ENCODE assay signal across 8 cellular contexts in the genomic region with DNA sequence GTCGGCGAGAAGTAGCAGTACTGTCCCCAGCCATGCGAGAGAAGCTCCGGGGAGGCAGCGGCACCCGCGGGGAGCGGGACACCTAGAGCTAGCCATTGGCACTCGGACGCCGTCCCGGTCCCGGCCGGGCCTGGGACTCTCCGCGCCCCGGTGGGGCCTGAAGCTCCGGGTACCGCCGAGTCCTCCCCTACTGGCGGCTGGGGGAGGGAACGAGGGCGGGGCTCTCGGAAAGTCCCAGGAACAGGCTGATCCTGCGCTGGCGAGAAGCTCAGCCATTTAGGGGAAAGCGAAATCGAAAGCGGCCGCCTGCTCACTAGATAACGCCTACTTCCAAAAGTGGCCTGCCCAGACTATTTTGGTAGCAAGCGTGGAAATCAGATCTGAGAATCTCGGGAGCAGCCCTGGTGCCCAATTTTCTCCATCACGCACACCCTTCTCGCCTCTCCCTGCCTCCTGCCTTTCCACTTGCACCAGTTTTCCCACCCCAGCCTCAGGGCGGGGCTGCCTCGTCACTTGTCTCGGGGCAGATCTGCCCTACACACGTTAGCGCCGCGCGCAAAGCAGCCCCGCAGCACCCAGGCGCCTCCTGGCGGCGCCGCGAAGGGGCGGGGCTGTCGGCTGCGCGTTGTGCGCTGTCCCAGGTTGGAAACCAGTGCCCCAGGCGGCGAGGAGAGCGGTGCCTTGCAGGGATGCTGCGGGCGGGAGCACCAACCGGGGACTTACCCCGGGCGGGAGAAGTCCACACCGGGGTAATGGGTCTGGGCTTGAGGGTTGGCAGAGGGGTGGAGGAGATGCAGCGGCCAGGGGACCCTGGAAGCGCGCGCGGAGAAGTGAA. TPM values are rescaled to one million over a fixed set of nuclear protein-coding genes. Genes with fewer than 3 reads are reported as not detected.
DNase-seq lines count a peak whose midpoint lies in the region; ATAC-seq and TF ChIP-seq lines count a peak whose summit lies in the region.

PSMB9 (plus strand) TSS at position 652 of the 835 bp plus-strand sequence; CDS start at position 690, 38 bp downstream.
A gene with protein sequence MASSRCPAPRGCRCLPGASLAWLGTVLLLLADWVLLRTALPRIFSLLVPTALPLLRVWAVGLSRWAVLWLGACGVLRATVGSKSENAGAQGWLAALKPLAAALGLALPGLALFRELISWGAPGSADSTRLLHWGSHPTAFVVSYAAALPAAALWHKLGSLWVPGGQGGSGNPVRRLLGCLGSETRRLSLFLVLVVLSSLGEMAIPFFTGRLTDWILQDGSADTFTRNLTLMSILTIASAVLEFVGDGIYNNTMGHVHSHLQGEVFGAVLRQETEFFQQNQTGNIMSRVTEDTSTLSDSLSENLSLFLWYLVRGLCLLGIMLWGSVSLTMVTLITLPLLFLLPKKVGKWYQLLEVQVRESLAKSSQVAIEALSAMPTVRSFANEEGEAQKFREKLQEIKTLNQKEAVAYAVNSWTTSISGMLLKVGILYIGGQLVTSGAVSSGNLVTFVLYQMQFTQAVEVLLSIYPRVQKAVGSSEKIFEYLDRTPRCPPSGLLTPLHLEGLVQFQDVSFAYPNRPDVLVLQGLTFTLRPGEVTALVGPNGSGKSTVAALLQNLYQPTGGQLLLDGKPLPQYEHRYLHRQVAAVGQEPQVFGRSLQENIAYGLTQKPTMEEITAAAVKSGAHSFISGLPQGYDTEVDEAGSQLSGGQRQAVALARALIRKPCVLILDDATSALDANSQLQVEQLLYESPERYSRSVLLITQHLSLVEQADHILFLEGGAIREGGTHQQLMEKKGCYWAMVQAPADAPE (minus strand): TSS at position 164 of the 835 bp plus-strand sequence. CDS start 68 bp downstream, at position 96.

- peak within 1 kb of the TSS; percentile 91 for H3K4me3 ChIP-seq in GM12865 (ENCODE audit: low read depth, low read length)
- peak within 1 kb of the TSS; percentile 79 for H3K4me3 ChIP-seq in NB4 (ENCODE audit: low read depth, low read length)
- H3K4me3 ChIP-seq in adipocyte (ENCODE audit: low read length): peak within 1 kb of the TSS; percentile 93
- H3K4me3 ChIP-seq in cardiac muscle cell: peak within 1 kb of the TSS; percentile 56
- peak within 1 kb of the TSS; percentile 72 to 91 (median 82) for H3K4me3 ChIP-seq in transverse colon

- DNase-seq in GM12865 (ENCODE audit: low read depth) (peak; percentile 97), NB4 (ENCODE audit: low read depth) (peak; percentile 93), T follicular helper cell (ENCODE audit: low read depth) (peak; percentile 92), adipocyte (ENCODE audit: low read depth) (peak; percentile 97), cardiac muscle cell (ENCODE audit: low read depth in 1 of 2, low spot score in 1 of 2) (peak; percentile 93 to 94), pons (ENCODE audit: low spot score) (peak; percentile 97), transverse colon (peak; percentile 97)

- peak; percentile 86 for TF ChIP-seq CTCF in GM12865 (IDR thresholded peaks at IDR 0.05; ENCODE audit: insufficient read depth, low read depth, low read length, missing control alignments)
- TF ChIP-seq CTCF in NB4 (IDR thresholded peaks at IDR 0.05; ENCODE audit: low read depth, low read length): peak; percentile 68
- peak; percentile 80 for TF ChIP-seq CTCF in cardiac muscle cell (IDR thresholded peaks at IDR 0.05; ENCODE audit: low read depth, low read length)
- TF ChIP-seq CTCF in transverse colon (IDR thresholded peaks at IDR 0.05): peak; percentile 75 to 97 (median 82)

- peak; percentile 33 for TF ChIP-seq POLR2A in NB4 (IDR thresholded peaks at IDR 0.05; ENCODE audit: extremely low read depth, insufficient read length)
- TF ChIP-seq POLR2A in transverse colon (IDR thresholded peaks at IDR 0.05): peak; percentile 97

- H3K27me3 ChIP-seq in adipocyte (replicated peaks; ENCODE audit: control insufficient read depth, insufficient read depth, low read length): no peaks in the 10 kb centered on the region
- peaks cover 89% of the 10 kb centered on the region for H3K27me3 ChIP-seq in cardiac muscle cell
- no peaks in the 10 kb centered on the region for H3K27me3 ChIP-seq in transverse colon

- H3K27ac ChIP-seq in cardiac muscle cell (no peak within 1 kb of the TSS), transverse colon (peak within 1 kb of the TSS; percentile 98 to 99 (median 99))

- peaks cover 28% of the 10 kb centered on the region for H3K36me3 ChIP-seq in adipocyte (ENCODE audit: control insufficient read depth, insufficient read depth, low read length, severe bottlenecking)
- H3K36me3 ChIP-seq in cardiac muscle cell: no peaks in the 10 kb centered on the region
- peaks cover 0 to 33% (median 4%) of the 10 kb centered on the region in 4 donors for H3K36me3 ChIP-seq in transverse colon

- WGBS in transverse colon (ENCODE audit: low coverage in 1 of 2), 2 donors: 0% methylated on average over 48 of the region's 68 CpGs; no CpG with 5 or more reads in 1 of the 2 donors

- ATAC-seq in HG02571 (IDR thresholded peaks at IDR 0.05; ENCODE audit: unreplicated experiment): peak; percentile 76

- peak within 1 kb of the TSS; percentile 93 for H3K9ac ChIP-seq in adipocyte (ENCODE audit: low read length)

- H3K9me3 ChIP-seq in adipocyte (ENCODE audit: control insufficient read depth, low read length) (no peaks in the 10 kb centered on the region), cardiac muscle cell (ENCODE audit: low read depth) (no peaks in the 10 kb centered on the region), transverse colon (no peaks in the 10 kb centered on the region)

- intact Hi-C loops in transverse colon (cut with DNase I; ENCODE audit: low total_unique reads): no loop called here

- peak; percentile 59 for TF ChIP-seq EP300 in transverse colon (IDR thresholded peaks at IDR 0.05; ENCODE audit: low read depth)

- H3K4me1 ChIP-seq in adipocyte (ENCODE audit: control insufficient read depth, insufficient read depth, low read length) (peaks cover 15% of the 10 kb centered on the region), cardiac muscle cell (ENCODE audit: low read depth) (peaks cover 13% of the 10 kb centered on the region), transverse colon (peaks cover 9 to 40% (median 18%) of the 10 kb centered on the region in 4 donors)

- in situ Hi-C loops in transverse colon (cut with MboI; ENCODE audit: low pct_ligation_motif_present in 1 of 4, low pct_unique_long_range_greater_than_20kb in 1 of 4, low sequenced_read_pairs in 3 of 4): no loop called here

RNA-seq across cellular contexts. Expression of gene PSMB9, which starts in this region (rescaled TPM):
- 2.0 and 4.5 TPM in 2 replicates for total RNA-seq in cardiac muscle cell
- 5.9 and 11.0 TPM in 2 replicates for polyA plus RNA-seq in cardiac muscle cell
- 10 to 100 TPM; 14.6 to 44.1 (median 32.9) TPM for total RNA-seq in transverse colon

RNA-seq across cellular contexts. Expression of the second gene that starts in this region (rescaled TPM):
- total RNA-seq in cardiac muscle cell (6.8 and 11.6 TPM in 2 replicates), transverse colon (10 to 100 TPM; 63.2 to 87.9 (median 75.3) TPM)
- polyA plus RNA-seq in cardiac muscle cell: 11.2 and 12.6 TPM in 2 replicates
